ENCODE assay signal across 9 cellular contexts in genomic region chr20:25081065-25081729, GRCh38. TPM values are rescaled to one million over a fixed set of nuclear protein-coding genes. Genes with fewer than 3 reads are reported as not detected.
DNase-seq lines count a peak whose midpoint lies in the region; ATAC-seq and TF ChIP-seq lines count a peak whose summit lies in the region.
"Had no signal": no experiment of that assay in that cellular context is flagged by ENCODE, and none has a peak within 500 bp of the region (broad histone marks: within the 10 kb centered on the region; RNA-seq: fewer than 3 reads in every experiment).

No MANE protein-coding gene starts in this region.

- no peak overlapping the region for H3K4me2 ChIP-seq in SK-N-SH

- peak; percentile 23; the same call in 1 of the 2 replicates for TF ChIP-seq RAD21 in SK-N-SH (IDR thresholded peaks at IDR 0.05; ENCODE audit: low read length)

- H3K27ac ChIP-seq in SK-N-SH (ENCODE audit: low read depth in 2 of 2, low read length in 1 of 2) (no peak overlapping the region), iPS DF 6.9 (ENCODE audit: low read length) (no peak overlapping the region)

- no peaks in the 10 kb centered on the region for H3K79me2 ChIP-seq in SK-N-SH (ENCODE audit: insufficient read depth)

- H3K36me3 Mint-ChIP-seq in activated T-cell treated with anti-CD3 and anti-CD28 coated beads, Interleukin-2, amount 50 U/mL, for 4 hours (ENCODE audit: insufficient read depth) = no peaks in the 10 kb centered on the region

- no peaks in the 10 kb centered on the region for H3K9me3 ChIP-seq in SK-N-SH
- H3K9me3 ChIP-seq in iPS DF 6.9 (ENCODE audit: control insufficient read depth, insufficient read depth, low read length) = no peaks in the 10 kb centered on the region

- no peaks in the 10 kb centered on the region for H3K9me3 Mint-ChIP-seq in activated T-cell treated with anti-CD3 and anti-CD28 coated beads, Interleukin-2, amount 50 U/mL, for 4 hours

- 31% methylated on average over 40 of the region's 54 CpGs for WGBS in SK-N-SH (ENCODE audit: low lambda C conversion rate)
- WGBS in iPS DF 6.9 (ENCODE audit: insufficient coverage, insufficient read length) = no CpG with 5 or more reads among the region's 54 CpGs

- POLR2A ChIA-PET in SK-N-SH (lab: Yijun Ruan, JAX) = no interaction called here

- no peak for TF ChIP-seq EP300 in SK-N-SH (IDR thresholded peaks at IDR 0.05; ENCODE audit: borderline replicate concordance in 1 of 2, low read depth in 1 of 2, low read length in 1 of 2)

- TF ChIP-seq CTCF in SK-N-SH (IDR thresholded peaks at IDR 0.05) = no peak

- H3K36me3 ChIP-seq in SK-N-SH (replicated peaks in 1 of 2; ENCODE audit: control insufficient read depth in 1 of 2, insufficient read depth in 2 of 2, low read length in 1 of 2) (no peaks in the 10 kb centered on the region), iPS DF 6.9 (ENCODE audit: control insufficient read depth, insufficient read depth, low read length) (no peaks in the 10 kb centered on the region)

- peaks cover 5 to 9% of the 10 kb centered on the region in 2 experiments; a peak in 1 of 4 replicates for H3K4me1 ChIP-seq in SK-N-SH (ENCODE audit: control insufficient read depth in 1 of 2, insufficient read depth in 2 of 2, low read depth in 1 of 2, low read length in 1 of 2)
- H3K4me1 ChIP-seq in iPS DF 6.9 (ENCODE audit: control insufficient read depth, insufficient read depth, low read length) = peaks cover 2% of the 10 kb centered on the region; the same call in 1 of the 2 replicates

- no peak overlapping the region for H2AFZ ChIP-seq in SK-N-SH (ENCODE audit: low read depth)

- ATAC-seq in SK-N-SH treated with all-trans-retinoic acid at 6 μM for 48 hours = no peak
- peak; percentile 37 to 64 for ATAC-seq in activated T-cell treated with anti-CD3 and anti-CD28 coated beads, Interleukin-2, amount 50 U/mL, for 4 hours
- no peak for ATAC-seq in HG03457 (IDR thresholded peaks at IDR 0.05; ENCODE audit: unreplicated experiment)

- H3K27me3 ChIP-seq in SK-N-SH (ENCODE audit: insufficient read depth) (peaks cover 89% of the 10 kb centered on the region), iPS DF 6.9 (ENCODE audit: control insufficient read depth, insufficient read depth, low read length) (peaks cover 57% of the 10 kb centered on the region)

- no peak overlapping the region for H3K4me3 ChIP-seq in SK-N-SH (ENCODE audit: low read depth in 2 of 2, low read length in 1 of 2)
- H3K4me3 ChIP-seq in iPS DF 6.9 (ENCODE audit: low read length) = peak overlapping the region; percentile 38; the same call in 1 of the 2 replicates

- DNase-seq in SK-N-SH (peak; percentile 64), iPS DF 6.9 (ENCODE audit: low read depth, low spot score) (no peak), AML-193 (lab: John Stamatoyannopoulos, UW) (no peak), superior temporal gyrus (ENCODE audit: extremely low spot score) (no peak)
- no peak for DNase-seq in activated T-cell treated with anti-CD3 and anti-CD28 coated beads, Interleukin-2, amount 50 U/mL, for 4 hours
- peak; percentile 55 for DNase-seq in stimulated activated CD4-positive, alpha-beta T cell treated with anti-CD3 and anti-CD28 coated beads, Interleukin-4, amount 100 ng/mL, for 1 hour
- DNase-seq: OCI-M1 had no signal

- peaks cover 24% of the 10 kb centered on the region for H3K4me1 Mint-ChIP-seq in activated T-cell treated with anti-CD3 and anti-CD28 coated beads, Interleukin-2, amount 50 U/mL, for 4 hours (ENCODE audit: low read depth)

- H3K4me3 Mint-ChIP-seq in activated T-cell treated with anti-CD3 and anti-CD28 coated beads, Interleukin-2, amount 50 U/mL, for 4 hours = no peak overlapping the region

- H4K20me1 ChIP-seq in SK-N-SH (ENCODE audit: insufficient read depth) = no peaks in the 10 kb centered on the region

- no peaks in the 10 kb centered on the region for H3F3A ChIP-seq in SK-N-SH (replicated peaks; ENCODE audit: insufficient read depth)

- H3K27me3 Mint-ChIP-seq in activated T-cell treated with anti-CD3 and anti-CD28 coated beads, Interleukin-2, amount 50 U/mL, for 4 hours (ENCODE audit: low read depth) = peaks cover 81% of the 10 kb centered on the region

- no peak overlapping the region for H3K9ac ChIP-seq in SK-N-SH

- no peaks in the 10 kb centered on the region for H3K9me2 ChIP-seq in SK-N-SH

- CTCF ChIA-PET in SK-N-SH (lab: Yijun Ruan, JAX) = no interaction called here

TF ChIP-seq in SK-N-SH, 30 proteins besides CTCF, POLR2A, EP300 and RAD21 (continues in another document):
- peak; percentile 93 for TF ChIP-seq REST (IDR thresholded peaks at IDR 0.05; ENCODE audit: low read depth, low read length)
- no peak for TF ChIP-seq GABPA (IDR thresholded peaks at IDR 0.05; ENCODE audit: low read depth)
- TF ChIP-seq MAX (IDR thresholded peaks at IDR 0.05; ENCODE audit: low read depth) = no peak
- TF ChIP-seq FOXM1 (IDR thresholded peaks at IDR 0.05; ENCODE audit: low read depth) = no peak
- no peak for TF ChIP-seq RCOR1 (IDR thresholded peaks at IDR 0.05; ENCODE audit: low read length)
- no peak for TF ChIP-seq GATA2 (CRISPR knock-in tag; IDR thresholded peaks at IDR 0.05)

TF ChIP-seq in SK-N-SH treated with all-trans-retinoic acid at 6 μM for 48 hours, 23 proteins besides CTCF, POLR2A, EP300 and RAD21 (continues in another document):
- TF ChIP-seq CSRNP3 (CRISPR knock-in tag; IDR thresholded peaks at IDR 0.05) = no peak
- no peak for TF ChIP-seq POU6F1 (CRISPR knock-in tag; IDR thresholded peaks at IDR 0.05; ENCODE audit: borderline replicate concordance, low read depth)
- no peak for TF ChIP-seq TOX (CRISPR knock-in tag; IDR thresholded peaks at IDR 0.05; ENCODE audit: borderline replicate concordance)
- no peak for TF ChIP-seq ARNTL (CRISPR knock-in tag; IDR thresholded peaks at IDR 0.05; ENCODE audit: borderline replicate concordance, low read depth)
- TF ChIP-seq BACH2 (CRISPR knock-in tag; IDR thresholded peaks at IDR 0.05; ENCODE audit: borderline replicate concordance) = no peak
- no peak for TF ChIP-seq ZNF70 (CRISPR knock-in tag; IDR thresholded peaks at IDR 0.05)
- TF ChIP-seq OSR1 (CRISPR knock-in tag; IDR thresholded peaks at IDR 0.05) = no peak
- TF ChIP-seq SNAI2 (CRISPR knock-in tag; IDR thresholded peaks at IDR 0.05) = no peak
- TF ChIP-seq TSHZ2 (CRISPR knock-in tag; IDR thresholded peaks at IDR 0.05) = no peak
- no peak for TF ChIP-seq GLIS3 (CRISPR knock-in tag; IDR thresholded peaks at IDR 0.05)

RNA-seq across cellular contexts. Expression of gene VSX1, which starts 0.7 kb away (rescaled TPM):
- polyA plus RNA-seq in SK-N-SH (2012; rRNA removed) = not detected in 2 replicates
- polyA plus RNA-seq in SK-N-SH (2012; cell fraction: cytosol; rRNA removed) = not detected in 2 replicates
- polyA plus RNA-seq in SK-N-SH (2012; cell fraction: nucleus; rRNA removed) = not detected in 2 replicates
- not detected for total RNA-seq in activated T-cell treated with anti-CD3 and anti-CD28 coated beads, Interleukin-2, amount 50 U/mL, for 4 hours

RNA-seq across cellular contexts. Expression of gene ACSS1, which starts 23.3 kb away (rescaled TPM):
- polyA plus RNA-seq in SK-N-SH (2012; rRNA removed) = 1.3 and 2.0 TPM in 2 replicates
- polyA plus RNA-seq in SK-N-SH (2012; cell fraction: cytosol; rRNA removed) = 0.68 and 1.2 TPM in 2 replicates
- polyA plus RNA-seq in SK-N-SH (2012; cell fraction: nucleus; rRNA removed) = 3.3 and 4.9 TPM in 2 replicates
- total RNA-seq in activated T-cell treated with anti-CD3 and anti-CD28 coated beads, Interleukin-2, amount 50 U/mL, for 4 hours = 1 to 10 TPM; 5.4 to 8.8 (median 8.0) TPM

Comparison
In these comparisons a context has a peak if more than half of its experiments do, and no peak if none do; other contexts are left out.
1. DNase-seq: peak in SK-N-SH (single experiment) and stimulated activated CD4-positive, alpha-beta T cell treated with anti-CD3 and anti-CD28 coated beads, Interleukin-4, amount 100 ng/mL, for 1 hour (single experiment); none in activated T-cell treated with anti-CD3 and anti-CD28 coated beads, Interleukin-2, amount 50 U/mL, for 4 hours (single experiment), iPS DF 6.9 (single experiment), AML-193 (0 of 2) and superior temporal gyrus (single experiment).
2. ATAC-seq: peak in activated T-cell treated with anti-CD3 and anti-CD28 coated beads, Interleukin-2, amount 50 U/mL, for 4 hours (2 of 2); none in SK-N-SH treated with all-trans-retinoic acid at 6 μM for 48 hours (single experiment) and HG03457 (single experiment).